Comparison of ENCODE assay signal across 30 cellular contexts in genomic region chr11:105153392-105153791, GRCh38. TPM values are rescaled to one million over a fixed set of nuclear protein-coding genes. Genes with fewer than 3 reads are reported as not detected.
"Had no signal": no experiment of that assay in that cellular context is flagged by ENCODE, and none has a peak within 500 bp of the region (broad histone marks: within the 10 kb centered on the region; RNA-seq: fewer than 3 reads in every experiment).

No MANE protein-coding gene starts in this region.

- H3K4me1 ChIP-seq: Peyer's patch had no signal

- H3K36me3 ChIP-seq: cardiac muscle cell, Peyer's patch, SJSA1 had no signal

- H3K27ac Mint-ChIP-seq: activated CD4-positive, alpha-beta T cell treated with anti-CD3 and anti-CD28 coated beads for 36 hours; activated CD4-positive, alpha-beta T cell treated with anti-CD3 and anti-CD28 coated beads, Interleukin-2, amount 10 ng/mL, durations not matched to agents 7 days and 5 days; activated CD8-positive, alpha-beta T cell treated with anti-CD3 and anti-CD28 coated beads, Interleukin-2, amount 10 ng/mL, durations not matched to agents 7 days and 5 days; activated naive CD4-positive, alpha-beta T cell treated with anti-CD3 and anti-CD28 coated beads, Interleukin-2, amount 10 ng/mL, durations not matched to agents 7 days and 5 days; activated naive CD8-positive, alpha-beta T cell; activated naive CD8-positive, alpha-beta T cell treated with anti-CD3 and anti-CD28 coated beads, Interleukin-2, amount 50 U/mL, for 24 hours; activated T-cell treated with anti-CD3 and anti-CD28 coated beads, Interleukin-2, amount 50 U/mL, for 24 hours; activated T-helper 2 cell treated with anti-CD3 and anti-CD28 coated beads, Interferon-gamma antibody, Interleukin-2, Interleukin-4, amounts not matched to agents 10 μg/mL and 5 μg/mL and 100 μg/mL, durations not matched to agents 14 hours and 24 hours and 36 hours; brain; T-helper 1 cell treated with Interleukin-12 subunit alpha and Interleukin-12 subunit beta and Interleukin-4 antibody, amounts not matched to agents 30 μg/mL and 1 μg/mL, for 36 hours; T-helper 2 cell treated with Interferon-gamma antibody and Interleukin-4, amounts not matched to agents 5 μg/mL and 100 μg/mL, for 36 hours had no signal

- H3K9me3 ChIP-seq: Peyer's patch, SJSA1, SK-N-SH had no signal

- H3K36me3 Mint-ChIP-seq: activated naive CD4-positive, alpha-beta T cell treated with anti-CD3 and anti-CD28 coated beads, Interleukin-2, amount 10 ng/mL, durations not matched to agents 7 days and 5 days; activated naive CD8-positive, alpha-beta T cell; brain had no signal

- H3K9me2 ChIP-seq: SK-N-SH had no signal

- H3K27ac ChIP-seq: cardiac muscle cell, Peyer's patch had no signal

- H3K4me3 ChIP-seq: cardiac muscle cell, Peyer's patch, SJSA1 had no signal

- H3K4me3 Mint-ChIP-seq: activated CD4-positive, alpha-beta T cell treated with anti-CD3 and anti-CD28 coated beads for 36 hours; activated CD4-positive, alpha-beta T cell treated with anti-CD3 and anti-CD28 coated beads, Interleukin-2, amount 10 ng/mL, durations not matched to agents 7 days and 5 days; activated CD8-positive, alpha-beta T cell treated with anti-CD3 and anti-CD28 coated beads, Interleukin-2, amount 10 ng/mL, durations not matched to agents 7 days and 5 days; activated naive CD4-positive, alpha-beta T cell treated with anti-CD3 and anti-CD28 coated beads, Interleukin-2, amount 10 ng/mL, durations not matched to agents 7 days and 5 days; activated naive CD8-positive, alpha-beta T cell; activated naive CD8-positive, alpha-beta T cell treated with anti-CD3 and anti-CD28 coated beads, Interleukin-2, amount 50 U/mL, for 24 hours; activated T-cell treated with anti-CD3 and anti-CD28 coated beads, Interleukin-2, amount 50 U/mL, for 24 hours; brain; central memory CD8-positive, alpha-beta T cell; T-helper 1 cell treated with Interleukin-12 subunit alpha and Interleukin-12 subunit beta and Interleukin-4 antibody, amounts not matched to agents 30 μg/mL and 1 μg/mL, for 36 hours; T-helper 2 cell treated with Interferon-gamma antibody and Interleukin-4, amounts not matched to agents 5 μg/mL and 100 μg/mL, for 36 hours had no signal

- H3K27me3 ChIP-seq: cardiac muscle cell, Peyer's patch, SJSA1 had no signal

- H3K4me1 Mint-ChIP-seq: activated CD4-positive, alpha-beta T cell treated with anti-CD3 and anti-CD28 coated beads for 36 hours; activated CD4-positive, alpha-beta T cell treated with anti-CD3 and anti-CD28 coated beads, Interleukin-2, amount 10 ng/mL, durations not matched to agents 7 days and 5 days; activated naive CD4-positive, alpha-beta T cell treated with anti-CD3 and anti-CD28 coated beads, Interleukin-2, amount 10 ng/mL, durations not matched to agents 7 days and 5 days; activated naive CD8-positive, alpha-beta T cell treated with anti-CD3 and anti-CD28 coated beads, Interleukin-2, amount 50 U/mL, for 24 hours; brain; central memory CD8-positive, alpha-beta T cell had no signal

- H3K27me3 Mint-ChIP-seq: activated CD4-positive, alpha-beta T cell treated with anti-CD3 and anti-CD28 coated beads for 36 hours; activated CD4-positive, alpha-beta T cell treated with anti-CD3 and anti-CD28 coated beads, Interleukin-2, amount 10 ng/mL, durations not matched to agents 7 days and 5 days; activated naive CD8-positive, alpha-beta T cell; activated naive CD8-positive, alpha-beta T cell treated with anti-CD3 and anti-CD28 coated beads, Interleukin-2, amount 50 U/mL, for 24 hours; activated T-cell treated with anti-CD3 and anti-CD28 coated beads, Interleukin-2, amount 50 U/mL, for 24 hours; central memory CD8-positive, alpha-beta T cell had no signal

- DNase-seq: activated CD4-positive, alpha-beta T cell treated with anti-CD3 and anti-CD28 coated beads for 36 hours; activated CD4-positive, alpha-beta T cell treated with anti-CD3 and anti-CD28 coated beads, Interleukin-2, amount 10 ng/mL, durations not matched to agents 7 days and 5 days; activated CD4-positive, alpha-beta T cell treated with anti-CD3 and anti-CD28 coated beads, Interleukin-2, amount 50 U/mL, for 48 hours; activated CD8-positive, alpha-beta T cell treated with anti-CD3 and anti-CD28 coated beads, Interleukin-2, amount 10 ng/mL, durations not matched to agents 7 days and 5 days; activated naive CD4-positive, alpha-beta T cell treated with anti-CD3 and anti-CD28 coated beads, Interleukin-2, amount 10 ng/mL, durations not matched to agents 7 days and 5 days; activated naive CD8-positive, alpha-beta T cell treated with anti-CD3 and anti-CD28 coated beads, Interleukin-2, amount 50 U/mL, for 24 hours; activated T-cell treated with anti-CD3 and anti-CD28 coated beads, Interleukin-2, amount 50 U/mL, for 24 hours; anterior cingulate cortex; NCI-H1105; NCI-H1436; NCI-H1694 treated with DMSO at 0.1 percent for 48 hours; NCI-H2029; NCI-H345; NCI-H524 treated with DMSO at 0.1 percent for 48 hours; Peyer's patch; RPMI8226; SHP77 treated with DMSO at 0.1 percent for 48 hours; SK-N-SH had no signal

- ATAC-seq: activated CD4-positive, alpha-beta T cell treated with anti-CD3 and anti-CD28 coated beads for 36 hours; activated CD4-positive, CD25-positive, alpha-beta regulatory T cell treated with anti-CD3 and anti-CD28 coated beads, Interleukin-2, amount 50 U/mL, for 24 hours; activated CD8-positive, alpha-beta T cell treated with anti-CD3 and anti-CD28 coated beads, Interleukin-2, amount 10 ng/mL, durations not matched to agents 7 days and 5 days; activated naive CD8-positive, alpha-beta T cell treated with anti-CD3 and anti-CD28 coated beads, Interleukin-2, amount 50 U/mL, for 24 hours had no signal

- H3K9me3 Mint-ChIP-seq: activated CD4-positive, alpha-beta T cell treated with anti-CD3 and anti-CD28 coated beads, Interleukin-2, amount 10 ng/mL, durations not matched to agents 7 days and 5 days; activated naive CD4-positive, alpha-beta T cell treated with anti-CD3 and anti-CD28 coated beads, Interleukin-2, amount 10 ng/mL, durations not matched to agents 7 days and 5 days; activated naive CD8-positive, alpha-beta T cell treated with anti-CD3 and anti-CD28 coated beads, Interleukin-2, amount 50 U/mL, for 24 hours; activated T-cell treated with anti-CD3 and anti-CD28 coated beads, Interleukin-2, amount 50 U/mL, for 24 hours; activated T-helper 2 cell treated with anti-CD3 and anti-CD28 coated beads, Interferon-gamma antibody, Interleukin-2, Interleukin-4, amounts not matched to agents 10 μg/mL and 5 μg/mL and 100 μg/mL, durations not matched to agents 14 hours and 24 hours and 36 hours; central memory CD8-positive, alpha-beta T cell; T-helper 1 cell treated with Interleukin-12 subunit alpha and Interleukin-12 subunit beta and Interleukin-4 antibody, amounts not matched to agents 30 μg/mL and 1 μg/mL, for 36 hours; T-helper 2 cell treated with Interferon-gamma antibody and Interleukin-4, amounts not matched to agents 5 μg/mL and 100 μg/mL, for 36 hours had no signal

- H3K4me2 ChIP-seq: SK-N-SH had no signal

- H3K9ac ChIP-seq: SK-N-SH had no signal

RNA-seq across cellular contexts. Expression of gene CARD18, which starts 13.8 kb away (rescaled TPM):
- total RNA-seq: activated CD4-positive, alpha-beta T cell treated with anti-CD3 and anti-CD28 coated beads for 36 hours; activated CD4-positive, alpha-beta T cell treated with anti-CD3 and anti-CD28 coated beads, Interleukin-2, amount 10 ng/mL, durations not matched to agents 7 days and 5 days; activated CD8-positive, alpha-beta T cell treated with anti-CD3 and anti-CD28 coated beads, Interleukin-2, amount 10 ng/mL, durations not matched to agents 7 days and 5 days; activated T-helper 2 cell treated with anti-CD3 and anti-CD28 coated beads, Interferon-gamma antibody, Interleukin-2, Interleukin-4, amounts not matched to agents 10 μg/mL and 5 μg/mL and 100 μg/mL, durations not matched to agents 14 hours and 24 hours and 36 hours; cardiac muscle cell; chondrocyte; MCF 10A; NCI-H460; Peyer's patch; SJSA1 had no signal
- polyA plus RNA-seq: SK-N-SH had no signal
